In the genomic region with DNA sequence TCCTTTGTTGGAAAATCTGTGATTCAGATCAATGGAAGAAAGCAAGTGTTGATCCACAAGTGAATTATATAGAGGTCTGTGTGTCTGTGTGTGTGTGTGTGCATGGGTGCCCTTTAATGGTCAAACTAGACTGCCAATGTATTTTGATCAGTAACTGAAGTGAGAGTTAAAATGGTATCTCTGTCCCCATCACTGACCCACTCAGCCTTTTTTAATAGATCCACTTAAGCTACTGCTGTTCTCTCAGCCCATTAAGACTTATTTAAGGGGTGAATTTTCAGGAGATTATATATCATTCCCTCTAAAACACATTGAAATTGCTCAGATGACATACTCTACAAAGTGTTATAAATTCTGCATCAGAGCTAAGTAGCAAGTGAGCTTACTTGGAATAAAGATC, we compare ENCODE assay signal across 21 cellular contexts.
"Had no signal": no experiment of that assay in that cellular context is flagged by ENCODE, and none has a peak within 500 bp of the region (broad histone marks: within the 10 kb centered on the region; RNA-seq: fewer than 3 reads in every experiment).

No MANE protein-coding gene starts in this region.

- H3K36me3 ChIP-seq: neutrophil, right lobe of liver, suprapubic skin, thyroid gland, upper lobe of left lung, uterus had no signal

- H3K27me3 ChIP-seq: foreskin keratinocyte, hepatocyte, neutrophil, right lobe of liver, suprapubic skin, thyroid gland, upper lobe of left lung, uterus had no signal

- H3K4me3 ChIP-seq: hepatocyte, psoas muscle, right lobe of liver, suprapubic skin, thyroid gland, upper lobe of left lung, uterus had no signal

- H3K27ac ChIP-seq: foreskin keratinocyte, hepatocyte, neutrophil, psoas muscle, right lobe of liver, suprapubic skin, thyroid gland, upper lobe of left lung, uterus had no signal

- DNase-seq: effector CD4-positive, alpha-beta T cell; endodermal cell; erythroblast; head of caudate nucleus; left colon; naive thymus-derived CD4-positive, alpha-beta T cell; nephron progenitor cell; psoas muscle; retina; right lobe of liver; stimulated activated CD4-positive, alpha-beta T cell treated with anti-CD3 and anti-CD28 coated beads, Interleukin-4, amount 100 ng/mL, for 1 hour; stimulated activated CD8-positive, alpha-beta memory T cell treated with anti-CD3 and anti-CD28 coated beads, Interleukin-4, amount 100 ng/mL, for 48 hours; stimulated activated naive CD8-positive, alpha-beta T cell treated with anti-CD3 and anti-CD28 coated beads, Interleukin-15, Interleukin-2, amounts not matched to agents 100 U/mL and 50 U/mL, for 24 hours; thyroid gland; upper lobe of left lung; uterus had no signal

- H3K9me3 ChIP-seq: neutrophil, psoas muscle, right lobe of liver, suprapubic skin, thyroid gland, upper lobe of left lung, uterus had no signal

- H3K4me1 ChIP-seq: foreskin keratinocyte, right lobe of liver, suprapubic skin, thyroid gland, upper lobe of left lung, uterus had no signal

- ATAC-seq: left colon; naive thymus-derived CD4-positive, alpha-beta T cell; psoas muscle; stimulated activated effector memory CD8-positive, alpha-beta T cell treated with anti-CD3 and anti-CD28 coated beads, Interleukin-12 subunit alpha, Interleukin-12 subunit beta, amount 100 ng/mL, for 72 hours; stimulated activated naive CD8-positive, alpha-beta T cell treated with anti-CD3 and anti-CD28 coated beads, Interleukin-15, Interleukin-2, amounts not matched to agents 100 U/mL and 50 U/mL, for 24 hours had no signal
